Comparison of ENCODE assay signal across 1 cellular context in the genomic region with DNA sequence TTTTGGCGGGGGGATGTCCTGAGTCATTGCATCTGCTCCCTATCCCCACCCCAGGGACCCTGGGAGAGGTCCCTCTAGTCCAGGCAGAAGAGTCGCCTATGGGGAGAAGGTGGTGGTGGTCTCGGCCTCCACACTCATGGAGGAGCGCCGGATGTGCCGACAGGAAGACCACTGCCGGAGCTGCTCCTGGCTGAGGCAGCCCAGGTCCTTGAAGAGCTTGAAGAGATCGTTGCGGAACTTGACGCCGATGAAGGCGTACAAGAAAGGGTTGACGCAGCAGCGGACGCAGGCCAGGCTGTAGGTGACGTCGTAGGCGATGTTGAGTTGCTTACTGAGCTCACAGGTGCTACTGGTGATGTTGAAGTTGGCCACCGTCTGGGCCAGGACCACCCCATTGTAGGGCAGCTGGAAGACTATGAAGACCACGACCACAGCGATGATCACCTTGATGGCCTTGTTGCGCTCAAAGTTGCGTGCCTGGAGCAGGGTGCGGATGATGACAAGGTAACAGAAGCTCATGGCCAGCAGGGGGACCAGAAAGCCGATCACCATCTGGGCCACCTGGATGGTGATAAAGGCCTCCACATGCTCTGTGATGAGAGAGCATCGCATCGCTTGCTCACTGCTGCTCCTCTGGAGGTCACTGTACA.
TF ChIP-seq lines count a peak whose summit lies in the region.

No MANE protein-coding gene starts in this region.

TF ChIP-seq in SK-N-SH treated with all-trans-retinoic acid at 6 μM for 48 hours, 23 proteins besides CTCF, POLR2A, EP300 and RAD21 (continued from another document):
- TF ChIP-seq, protein P1, sequence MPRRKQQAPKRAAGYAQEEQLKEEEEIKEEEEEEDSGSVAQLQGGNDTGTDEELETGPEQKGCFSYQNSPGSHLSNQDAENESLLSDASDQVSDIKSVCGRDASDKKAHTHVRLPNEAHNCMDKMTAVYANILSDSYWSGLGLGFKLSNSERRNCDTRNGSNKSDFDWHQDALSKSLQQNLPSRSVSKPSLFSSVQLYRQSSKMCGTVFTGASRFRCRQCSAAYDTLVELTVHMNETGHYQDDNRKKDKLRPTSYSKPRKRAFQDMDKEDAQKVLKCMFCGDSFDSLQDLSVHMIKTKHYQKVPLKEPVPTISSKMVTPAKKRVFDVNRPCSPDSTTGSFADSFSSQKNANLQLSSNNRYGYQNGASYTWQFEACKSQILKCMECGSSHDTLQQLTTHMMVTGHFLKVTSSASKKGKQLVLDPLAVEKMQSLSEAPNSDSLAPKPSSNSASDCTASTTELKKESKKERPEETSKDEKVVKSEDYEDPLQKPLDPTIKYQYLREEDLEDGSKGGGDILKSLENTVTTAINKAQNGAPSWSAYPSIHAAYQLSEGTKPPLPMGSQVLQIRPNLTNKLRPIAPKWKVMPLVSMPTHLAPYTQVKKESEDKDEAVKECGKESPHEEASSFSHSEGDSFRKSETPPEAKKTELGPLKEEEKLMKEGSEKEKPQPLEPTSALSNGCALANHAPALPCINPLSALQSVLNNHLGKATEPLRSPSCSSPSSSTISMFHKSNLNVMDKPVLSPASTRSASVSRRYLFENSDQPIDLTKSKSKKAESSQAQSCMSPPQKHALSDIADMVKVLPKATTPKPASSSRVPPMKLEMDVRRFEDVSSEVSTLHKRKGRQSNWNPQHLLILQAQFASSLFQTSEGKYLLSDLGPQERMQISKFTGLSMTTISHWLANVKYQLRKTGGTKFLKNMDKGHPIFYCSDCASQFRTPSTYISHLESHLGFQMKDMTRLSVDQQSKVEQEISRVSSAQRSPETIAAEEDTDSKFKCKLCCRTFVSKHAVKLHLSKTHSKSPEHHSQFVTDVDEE (CRISPR knock-in tag; IDR thresholded peaks at IDR 0.05) = no peak
- TF ChIP-seq PPARA (CRISPR knock-in tag; IDR thresholded peaks at IDR 0.05; ENCODE audit: borderline replicate concordance) (no peak), RARB (CRISPR knock-in tag; IDR thresholded peaks at IDR 0.05) (no peak), ZFP30 (CRISPR knock-in tag; IDR thresholded peaks at IDR 0.05) (no peak), ZNF565 (CRISPR knock-in tag; conservative IDR thresholded peaks at IDR 0.05; ENCODE audit: low read depth) (no peak), ARNTL (CRISPR knock-in tag; IDR thresholded peaks at IDR 0.05; ENCODE audit: borderline replicate concordance, low read depth) (no peak)
